Comparison of ENCODE assay signal across 18 cellular contexts in the genomic region with DNA sequence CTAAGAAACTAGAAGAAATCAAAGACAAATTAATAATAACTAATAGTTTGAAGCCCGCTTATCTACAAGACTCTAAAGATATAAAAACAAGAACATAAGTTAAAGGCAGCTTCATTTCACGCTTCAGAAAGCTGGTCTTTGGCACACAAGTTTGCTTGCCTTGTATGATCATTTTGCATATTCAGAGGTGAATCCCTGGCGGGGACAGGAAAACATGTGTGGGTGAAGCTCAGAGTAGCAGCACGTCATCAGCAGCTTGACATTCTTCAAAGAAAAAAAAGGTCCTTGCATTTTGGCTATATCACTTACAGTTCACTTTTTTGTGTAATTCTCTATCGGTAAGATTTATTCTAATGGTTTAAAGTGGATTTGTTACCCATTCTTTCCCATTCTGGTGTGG.
"Had no signal": no experiment of that assay in that cellular context is flagged by ENCODE, and none has a peak within 500 bp of the region (broad histone marks: within the 10 kb centered on the region; RNA-seq: fewer than 3 reads in every experiment).

No MANE protein-coding gene starts in this region.

- H3K4me3 Mint-ChIP-seq: activated CD8-positive, alpha-beta memory T cell treated with anti-CD3 and anti-CD28 coated beads, Interleukin-2, amount 10 ng/mL, durations not matched to agents 7 days and 5 days; activated naive CD8-positive, alpha-beta T cell treated with anti-CD3 and anti-CD28 coated beads for 36 hours; activated T-cell treated with anti-CD3 and anti-CD28 coated beads, Interleukin-2, amount 50 U/mL, for 4 hours; natural killer cell had no signal

- H3K4me3 ChIP-seq: esophagus squamous epithelium, heart left ventricle, mucosa of descending colon, tibial nerve, vagina had no signal

- H3K27ac Mint-ChIP-seq: activated CD8-positive, alpha-beta memory T cell treated with anti-CD3 and anti-CD28 coated beads, Interleukin-2, amount 10 ng/mL, durations not matched to agents 7 days and 5 days; activated naive CD8-positive, alpha-beta T cell treated with anti-CD3 and anti-CD28 coated beads for 36 hours; natural killer cell had no signal

- ATAC-seq: activated CD8-positive, alpha-beta memory T cell treated with anti-CD3 and anti-CD28 coated beads, Interleukin-2, amount 10 ng/mL, durations not matched to agents 7 days and 5 days; activated T-cell treated with anti-CD3 and anti-CD28 coated beads, Interleukin-2, amount 50 U/mL, for 4 hours; heart left ventricle; left colon; mucosa of descending colon; natural killer cell; right cardiac atrium had no signal

- H3K4me1 Mint-ChIP-seq: activated CD8-positive, alpha-beta memory T cell treated with anti-CD3 and anti-CD28 coated beads, Interleukin-2, amount 10 ng/mL, durations not matched to agents 7 days and 5 days; activated naive CD8-positive, alpha-beta T cell treated with anti-CD3 and anti-CD28 coated beads for 36 hours; natural killer cell had no signal

- H3K27me3 Mint-ChIP-seq: activated CD8-positive, alpha-beta memory T cell treated with anti-CD3 and anti-CD28 coated beads, Interleukin-2, amount 10 ng/mL, durations not matched to agents 7 days and 5 days; activated naive CD8-positive, alpha-beta T cell treated with anti-CD3 and anti-CD28 coated beads for 36 hours had no signal

- H3K36me3 ChIP-seq: esophagus squamous epithelium, heart left ventricle, tibial nerve, vagina had no signal

- DNase-seq: activated CD4-positive, alpha-beta T cell treated with anti-CD3 and anti-CD28 coated beads, Interleukin-2, amount 50 U/mL, for 4 hours; activated CD4-positive, CD25-positive, alpha-beta regulatory T cell; activated CD8-positive, alpha-beta memory T cell treated with anti-CD3 and anti-CD28 coated beads, Interleukin-2, amount 10 ng/mL, durations not matched to agents 7 days and 5 days; activated gamma-delta T cell treated with Interleukin-2 at 50 U/mL for 16 hours; activated naive CD8-positive, alpha-beta T cell treated with anti-CD3 and anti-CD28 coated beads for 36 hours; activated T-cell treated with anti-CD3 and anti-CD28 coated beads, Interleukin-2, amount 50 U/mL, for 4 hours; anterior cingulate cortex; esophagus squamous epithelium; foreskin fibroblast; heart left ventricle; left colon; mammary epithelial cell; mucosa of descending colon; natural killer cell; right cardiac atrium; small intestine had no signal

- H3K27me3 ChIP-seq: esophagus squamous epithelium, heart left ventricle, tibial nerve, vagina had no signal

- H3K27ac ChIP-seq: esophagus squamous epithelium, heart left ventricle, tibial nerve, vagina had no signal

- H3K9me3 ChIP-seq: vagina had no signal

- H3K36me3 Mint-ChIP-seq: activated CD8-positive, alpha-beta memory T cell treated with anti-CD3 and anti-CD28 coated beads, Interleukin-2, amount 10 ng/mL, durations not matched to agents 7 days and 5 days; activated naive CD8-positive, alpha-beta T cell treated with anti-CD3 and anti-CD28 coated beads for 36 hours; natural killer cell had no signal
